23 cellular contexts compared by ENCODE assay signal in the genomic region with DNA sequence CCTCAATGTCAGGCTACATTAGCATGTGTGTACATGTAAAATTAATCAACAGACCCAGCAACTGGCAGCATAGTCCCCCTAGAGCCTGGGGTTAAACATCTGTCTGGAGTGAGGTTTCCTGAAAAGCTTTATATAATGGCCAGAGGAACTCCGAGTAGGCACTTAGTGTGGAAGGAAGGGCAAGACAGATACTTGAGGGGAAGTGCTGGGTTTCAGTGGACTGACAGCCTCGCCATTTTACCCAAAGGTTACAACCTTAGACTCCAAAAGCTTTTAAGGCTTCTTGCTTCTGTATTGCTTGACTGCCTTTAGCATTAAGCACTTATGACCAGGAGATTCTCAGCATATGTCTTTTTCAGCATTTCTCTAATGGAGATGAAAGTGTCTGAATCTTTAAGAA.
"Had no signal": no experiment of that assay in that cellular context is flagged by ENCODE, and none has a peak within 500 bp of the region (broad histone marks: within the 10 kb centered on the region; RNA-seq: fewer than 3 reads in every experiment).

No MANE protein-coding gene starts in this region.

- H3K4me2 ChIP-seq: hepatocyte had no signal

- H3K4me1 Mint-ChIP-seq: neural crest cell had no signal

- H3K4me1 ChIP-seq: foreskin keratinocyte, right atrium auricular region, sigmoid colon, suprapubic skin, thyroid gland, upper lobe of left lung, uterus had no signal

- H3K27me3 Mint-ChIP-seq: naive thymus-derived CD4-positive, alpha-beta T cell had no signal

- DNase-seq: effector CD4-positive, alpha-beta T cell; endodermal cell; erythroblast; foreskin keratinocyte; head of caudate nucleus; left colon; left ventricle myocardium superior; naive thymus-derived CD4-positive, alpha-beta T cell; posterior cingulate gyrus; sigmoid colon; stimulated activated CD4-positive, alpha-beta T cell treated with anti-CD3 and anti-CD28 coated beads, Interleukin-2, amount 100 ng/mL, for 24 hours; stimulated activated CD4-positive, alpha-beta T cell treated with anti-CD3 and anti-CD28 coated beads, Interleukin-4, amount 100 ng/mL, for 4 hours; stimulated activated naive CD4-positive, alpha-beta T cell treated with Interleukin-2 at 50 U/mL for 16 hours; thyroid gland; upper lobe of left lung; uterus had no signal

- H3K27ac ChIP-seq: coronary artery, foreskin keratinocyte, hepatocyte, right atrium auricular region, sigmoid colon, skin epidermis, suprapubic skin, thyroid gland, upper lobe of left lung, uterus had no signal

- ATAC-seq: foreskin keratinocyte; left colon; left ventricle myocardium superior; naive thymus-derived CD4-positive, alpha-beta T cell had no signal

- H3K4me3 Mint-ChIP-seq: endodermal cell; naive thymus-derived CD4-positive, alpha-beta T cell; neural crest cell had no signal

- H3K9me3 ChIP-seq: right atrium auricular region, sigmoid colon, suprapubic skin, thyroid gland, upper lobe of left lung, uterus had no signal

- H3K36me3 ChIP-seq: right atrium auricular region, sigmoid colon, suprapubic skin, thyroid gland, upper lobe of left lung, uterus had no signal

- H3K9me3 Mint-ChIP-seq: endodermal cell, neural crest cell had no signal

- H3K27ac Mint-ChIP-seq: endodermal cell; naive thymus-derived CD4-positive, alpha-beta T cell had no signal

- H3K4me3 ChIP-seq: coronary artery, hepatocyte, lung, right atrium auricular region, sigmoid colon, skin epidermis, suprapubic skin, thyroid gland, upper lobe of left lung, uterus had no signal

- H2AFZ ChIP-seq: hepatocyte had no signal

- H3K79me2 ChIP-seq: hepatocyte had no signal

- H3K27me3 ChIP-seq: foreskin keratinocyte, hepatocyte, right atrium auricular region, sigmoid colon, suprapubic skin, thyroid gland, upper lobe of left lung, uterus had no signal
